ENCODE assay signal across 8 cellular contexts in genomic region chr7:130063036-130063435, GRCh38. TPM values are rescaled to one million over a fixed set of nuclear protein-coding genes. Genes with fewer than 3 reads are reported as not detected.
A peak's percentile ranks its signal among the peaks of the same experiment; 100 is the strongest.
DNase-seq lines count a peak whose midpoint lies in the region; TF ChIP-seq lines count a peak whose summit lies in the region.

No MANE protein-coding gene starts in this region.

- H3K4me1 Mint-ChIP-seq in activated T-helper 1 cell treated with anti-CD3 and anti-CD28 coated beads, Interleukin-12 subunit alpha, Interleukin-12 subunit beta, Interleukin-2, Interleukin-4 antibody, amounts not matched to agents 30 ng/mL and 10 ng/mL and 1 ng/mL, durations not matched to agents 14 hours and 24 hours and 36 hours (ENCODE audit: low read depth), result peaks cover 4% of the 10 kb centered on the region

- no peaks in the 10 kb centered on the region for H3K9me3 Mint-ChIP-seq in activated T-helper 1 cell treated with anti-CD3 and anti-CD28 coated beads, Interleukin-12 subunit alpha, Interleukin-12 subunit beta, Interleukin-2, Interleukin-4 antibody, amounts not matched to agents 30 ng/mL and 10 ng/mL and 1 ng/mL, durations not matched to agents 14 hours and 24 hours and 36 hours

- TF ChIP-seq CTCF in AG09309 (IDR thresholded peaks at IDR 0.05; ENCODE audit: control insufficient read depth, insufficient read depth, low read depth, low read length, missing control alignments), result peak; percentile 82

- H3K4me3 Mint-ChIP-seq in activated T-helper 1 cell treated with anti-CD3 and anti-CD28 coated beads, Interleukin-12 subunit alpha, Interleukin-12 subunit beta, Interleukin-2, Interleukin-4 antibody, amounts not matched to agents 30 ng/mL and 10 ng/mL and 1 ng/mL, durations not matched to agents 14 hours and 24 hours and 36 hours, result no peak overlapping the region

- intact Hi-C loops in activated T-helper 1 cell treated with anti-CD3 and anti-CD28 coated beads, Interleukin-12 subunit alpha, Interleukin-12 subunit beta, Interleukin-2, Interleukin-4 antibody, amounts not matched to agents 30 ng/mL and 10 ng/mL and 1 ng/mL, durations not matched to agents 14 hours and 24 hours and 36 hours (cut with micrococcal nuclease), result loop anchor here (1.0 kb wide), 2 partner anchors 695 to 769 kb away; no protein-coding TSS in a partner anchor

- H3K36me3 Mint-ChIP-seq in activated T-helper 1 cell treated with anti-CD3 and anti-CD28 coated beads, Interleukin-12 subunit alpha, Interleukin-12 subunit beta, Interleukin-2, Interleukin-4 antibody, amounts not matched to agents 30 ng/mL and 10 ng/mL and 1 ng/mL, durations not matched to agents 14 hours and 24 hours and 36 hours (ENCODE audit: low read depth), result no peaks in the 10 kb centered on the region

- DNase-seq in AG09309 (ENCODE audit: low read depth) (no peak), HCEC 1CT (peak; percentile 18), RKO (ENCODE audit: low spot score) (peak; percentile 63), glomerular visceral epithelial cell (ENCODE audit: extremely low spot score) (peak; percentile 43), cerebellar nuclear complex (lab: John Stamatoyannopoulos, UW) (no peak), HuH-7 (ENCODE audit: low spot score) (no peak)
- peak; percentile 36 for DNase-seq in activated T-helper 1 cell treated with anti-CD3 and anti-CD28 coated beads, Interleukin-12 subunit alpha, Interleukin-12 subunit beta, Interleukin-2, Interleukin-4 antibody, amounts not matched to agents 30 ng/mL and 10 ng/mL and 1 ng/mL, durations not matched to agents 14 hours and 24 hours and 36 hours (ENCODE audit: low spot score)
- peak; percentile 57 to 69 (median 62) for DNase-seq in stimulated activated CD4-positive, alpha-beta T cell treated with anti-CD3 and anti-CD28 coated beads, Interleukin-1b, Interleukin-23, amount 100 ng/mL, for 24 hours (ENCODE audit: low read depth in 4 of 4, low spot score in 1 of 4)

- no peak overlapping the region for H3K27ac Mint-ChIP-seq in activated T-helper 1 cell treated with anti-CD3 and anti-CD28 coated beads, Interleukin-12 subunit alpha, Interleukin-12 subunit beta, Interleukin-2, Interleukin-4 antibody, amounts not matched to agents 30 ng/mL and 10 ng/mL and 1 ng/mL, durations not matched to agents 14 hours and 24 hours and 36 hours

- peaks cover 2% of the 10 kb centered on the region for H3K27me3 Mint-ChIP-seq in activated T-helper 1 cell treated with anti-CD3 and anti-CD28 coated beads, Interleukin-12 subunit alpha, Interleukin-12 subunit beta, Interleukin-2, Interleukin-4 antibody, amounts not matched to agents 30 ng/mL and 10 ng/mL and 1 ng/mL, durations not matched to agents 14 hours and 24 hours and 36 hours (ENCODE audit: insufficient read depth)

- no peak overlapping the region for H3K4me3 ChIP-seq in AG09309 (ENCODE audit: control insufficient read depth, low read depth, low read length)

RNA-seq across cellular contexts. Expression of gene KLHDC10, which starts 7.3 kb away (rescaled TPM):
- total RNA-seq in activated T-helper 1 cell treated with anti-CD3 and anti-CD28 coated beads, Interleukin-12 subunit alpha, Interleukin-12 subunit beta, Interleukin-2, Interleukin-4 antibody, amounts not matched to agents 30 ng/mL and 10 ng/mL and 1 ng/mL, durations not matched to agents 14 hours and 24 hours and 36 hours, result 13.2 and 15.6 TPM in 2 replicates

RNA-seq across cellular contexts. Expression of gene ZC3HC1, which starts 11.9 kb away (rescaled TPM):
- total RNA-seq in activated T-helper 1 cell treated with anti-CD3 and anti-CD28 coated beads, Interleukin-12 subunit alpha, Interleukin-12 subunit beta, Interleukin-2, Interleukin-4 antibody, amounts not matched to agents 30 ng/mL and 10 ng/mL and 1 ng/mL, durations not matched to agents 14 hours and 24 hours and 36 hours, result 23.8 and 25.9 TPM in 2 replicates

Comparison
In these comparisons a context has a peak if more than half of its experiments do, and no peak if none do; other contexts are left out.
1. DNase-seq: peak in HCEC 1CT (single experiment), RKO (single experiment), activated T-helper 1 cell treated with anti-CD3 and anti-CD28 coated beads, Interleukin-12 subunit alpha, Interleukin-12 subunit beta, Interleukin-2, Interleukin-4 antibody, amounts not matched to agents 30 ng/mL and 10 ng/mL and 1 ng/mL, durations not matched to agents 14 hours and 24 hours and 36 hours (single experiment), glomerular visceral epithelial cell (single experiment) and stimulated activated CD4-positive, alpha-beta T cell treated with anti-CD3 and anti-CD28 coated beads, Interleukin-1b, Interleukin-23, amount 100 ng/mL, for 24 hours (4 of 4); none in AG09309 (single experiment), cerebellar nuclear complex (0 of 2) and HuH-7 (single experiment).